In genomic region chr1:84077476-84078107, GRCh38 we compare ENCODE assay signal across 8 cellular contexts.
DNase-seq lines count a peak whose midpoint lies in the region; ATAC-seq and TF ChIP-seq lines count a peak whose summit lies in the region.

No MANE protein-coding gene starts in this region.

- H4K5ac ChIP-seq in H9 (ENCODE audit: insufficient read length, low read depth, low read length), result no peak overlapping the region

- H3K9ac ChIP-seq in H9 (ENCODE audit: extremely low read depth, insufficient read length, low read length) (peak overlapping the region; percentile 71), trophoblast cell (ENCODE audit: low read length) (peak overlapping the region; percentile 90)

- no peak for TF ChIP-seq CTCF in H9 (conservative IDR thresholded peaks at IDR 0.05)
- TF ChIP-seq CTCF in transverse colon (IDR thresholded peaks at IDR 0.05), result no peak

- no peak overlapping the region for H2BK15ac ChIP-seq in H9 (ENCODE audit: low read depth, low read length)

- H3K27ac ChIP-seq in H9 (ENCODE audit: insufficient read length, low read depth, low read length) (no peak overlapping the region), trophoblast cell (ENCODE audit: low read depth, low read length) (peak overlapping the region; percentile 70), transverse colon (peak overlapping the region; percentile 81 to 91 (median 88))

- peak; percentile 99 for ATAC-seq in Right ventricle myocardium superior (ENCODE audit: poor library complexity)

- no peak for TF ChIP-seq POLR2A in transverse colon (IDR thresholded peaks at IDR 0.05)

- H3K23ac ChIP-seq in H9 (ENCODE audit: insufficient read length, low read depth, low read length) (no peak overlapping the region), trophoblast cell (ENCODE audit: low read length) (no peak overlapping the region)

- H2BK5ac ChIP-seq in H9 (ENCODE audit: insufficient read length, low read length) (no peak overlapping the region), trophoblast cell (ENCODE audit: low read depth, low read length, poor library complexity) (peak overlapping the region; percentile 83)

- no peaks in the 10 kb centered on the region for H3K9me3 ChIP-seq in H9 (ENCODE audit: control insufficient read depth, low read depth, low read length)
- no peaks in the 10 kb centered on the region for H3K9me3 ChIP-seq in MG63
- no peaks in the 10 kb centered on the region for H3K9me3 ChIP-seq in trophoblast cell (ENCODE audit: insufficient read depth, low read depth, low read length)
- H3K9me3 ChIP-seq in transverse colon, result no peaks in the 10 kb centered on the region

- no peaks in the 10 kb centered on the region for H3K27me3 ChIP-seq in H9 (ENCODE audit: insufficient read depth, low read length)
- H3K27me3 ChIP-seq in MG63, result no peaks in the 10 kb centered on the region
- no peaks in the 10 kb centered on the region for H3K27me3 ChIP-seq in trophoblast cell (ENCODE audit: insufficient read depth, low read length)
- peaks cover 16% of the 10 kb centered on the region for H3K27me3 ChIP-seq in transverse colon

- H3T11ph ChIP-seq in H9 (ENCODE audit: low read length), result no peak overlapping the region

- H2BK20ac ChIP-seq in H9 (ENCODE audit: low read depth, low read length, poor library complexity, severe bottlenecking), result no peak overlapping the region

- DNase-seq in GM04503 (ENCODE audit: low read depth) (peak; percentile 27), H9 (peak; percentile 81), MG63 (peak; percentile 82), SKM-1 (lab: John Stamatoyannopoulos, UW; ENCODE audit: unreplicated experiment) (peak; percentile 30), Right ventricle myocardium superior (peak; percentile 87), trophoblast cell (peak; percentile 34 to 62), transverse colon (peak; percentile 64)
- DNase-seq in activated naive CD8-positive, alpha-beta T cell treated with anti-CD3 and anti-CD28 coated beads for 36 hours, result peak; percentile 89

- H3K79me2 ChIP-seq in H9 (ENCODE audit: insufficient read depth, low read length) (peaks cover 2% of the 10 kb centered on the region; the same call in 1 of the 2 replicates), trophoblast cell (ENCODE audit: control insufficient read depth, insufficient read depth, low read length, poor library complexity) (peaks cover 8% of the 10 kb centered on the region)

- peak overlapping the region; percentile 93 for H4K12ac ChIP-seq in trophoblast cell (ENCODE audit: low read depth, low read length)

- intact Hi-C loops in Right ventricle myocardium superior (cut with DNase I) (no loop called here), transverse colon (cut with DNase I; ENCODE audit: low total_unique reads) (no loop called here)

- no peak overlapping the region for H2AFZ ChIP-seq in H9 (ENCODE audit: low read length)
- peak overlapping the region; percentile 98 for H2AFZ ChIP-seq in trophoblast cell (ENCODE audit: insufficient read depth, low read length, poor library complexity)

- H3K36me3 ChIP-seq in MG63 (no peaks in the 10 kb centered on the region), trophoblast cell (ENCODE audit: control insufficient read depth in 1 of 2, insufficient read depth in 2 of 2, low read length in 2 of 2) (no peaks in the 10 kb centered on the region), transverse colon (no peaks in the 10 kb centered on the region)

- H2BK120ac ChIP-seq in H9 (ENCODE audit: low read depth, low read length, poor library complexity, severe bottlenecking) (no peak overlapping the region), trophoblast cell (ENCODE audit: insufficient read depth, low read length, poor library complexity) (peak overlapping the region; percentile 89)

- peak overlapping the region; percentile 46 to 95 (median 78); a peak in 4 of 7 replicates for H3K27ac Mint-ChIP-seq in H9
- peak overlapping the region; percentile 89 for H3K27ac Mint-ChIP-seq in activated naive CD8-positive, alpha-beta T cell treated with anti-CD3 and anti-CD28 coated beads for 36 hours

- WGBS in H9 (ENCODE audit: extremely low coverage, insufficient read length, low lambda C conversion rate), result no CpG with 5 or more reads among the region's 71 CpGs
- WGBS in trophoblast cell (ENCODE audit: extremely low coverage, insufficient coverage, insufficient read length), result no CpG with 5 or more reads among the region's 71 CpGs
- WGBS in transverse colon (ENCODE audit: low coverage in 1 of 2), 2 donors, result 1% methylated on average over 29 of the region's 71 CpGs; no CpG with 5 or more reads in 1 of the 2 donors

- H3K4ac ChIP-seq in H9 (ENCODE audit: low read depth, low read length) (no peak overlapping the region), trophoblast cell (ENCODE audit: low read depth, low read length) (peak overlapping the region; percentile 29)

- H3K4me1 ChIP-seq in H9 (ENCODE audit: insufficient read depth, low read length) (no peaks in the 10 kb centered on the region; the same call in 1 of the 2 replicates), trophoblast cell (ENCODE audit: control insufficient read depth in 1 of 2, insufficient read depth in 2 of 2, low read length in 2 of 2) (no peaks in the 10 kb centered on the region), transverse colon (peaks cover 0 to 13% (median 6%) of the 10 kb centered on the region in 4 donors)

- no peak overlapping the region for H3K56ac ChIP-seq in H9 (ENCODE audit: insufficient read length, low read depth, low read length)

- H3K36me3 Mint-ChIP-seq in H9 (ENCODE audit: insufficient read depth in 1 of 3, low read depth in 3 of 3), result no peaks in the 10 kb centered on the region; a peak in 2 of 7 replicates
- peaks cover 3% of the 10 kb centered on the region for H3K36me3 Mint-ChIP-seq in activated naive CD8-positive, alpha-beta T cell treated with anti-CD3 and anti-CD28 coated beads for 36 hours

- H3K23me2 ChIP-seq in H9 (ENCODE audit: insufficient read length, low read depth, low read length, poor library complexity, severe bottlenecking), result peaks cover 6% of the 10 kb centered on the region

- peaks cover 13% of the 10 kb centered on the region in 2 experiments for H3K4me1 Mint-ChIP-seq in H9
- H3K4me1 Mint-ChIP-seq in activated naive CD8-positive, alpha-beta T cell treated with anti-CD3 and anti-CD28 coated beads for 36 hours, result peaks cover 20% of the 10 kb centered on the region

- no peak for TF ChIP-seq EP300 in transverse colon (IDR thresholded peaks at IDR 0.05; ENCODE audit: low read depth)

- H3K14ac ChIP-seq in H9 (ENCODE audit: insufficient read depth, low read length) (peak overlapping the region; percentile 58), trophoblast cell (ENCODE audit: low read length) (peak overlapping the region; percentile 90)

- H4K91ac ChIP-seq in H9 (ENCODE audit: insufficient read length, low read depth, low read length) (no peak overlapping the region), trophoblast cell (ENCODE audit: low read depth, low read length) (peak overlapping the region; percentile 89)

- H4K8ac ChIP-seq in H9 (replicated peaks; ENCODE audit: insufficient read length, low read depth, low read length) (no peak overlapping the region), trophoblast cell (ENCODE audit: low read depth, low read length) (peak overlapping the region; percentile 99)

- H3K4me3 ChIP-seq in MG63, result peak overlapping the region; percentile 72
- peak overlapping the region; percentile 94 for H3K4me3 ChIP-seq in trophoblast cell (ENCODE audit: low read depth, low read length)
- peak overlapping the region; percentile 83 to 86 (median 84) for H3K4me3 ChIP-seq in transverse colon

- H3K18ac ChIP-seq in H9 (ENCODE audit: insufficient read length, low read depth, low read length) (peak overlapping the region; percentile 92), trophoblast cell (ENCODE audit: low read length) (peak overlapping the region; percentile 97)

- peak overlapping the region; percentile 89 to 93 for H3K4me3 Mint-ChIP-seq in H9
- peak overlapping the region; percentile 91 for H3K4me3 Mint-ChIP-seq in activated naive CD8-positive, alpha-beta T cell treated with anti-CD3 and anti-CD28 coated beads for 36 hours

- in situ Hi-C loops in transverse colon (cut with MboI; ENCODE audit: low pct_ligation_motif_present in 1 of 4, low pct_unique_long_range_greater_than_20kb in 1 of 4, low sequenced_read_pairs in 3 of 4), result no loop called here

- H3K79me1 ChIP-seq in H9 (ENCODE audit: insufficient read depth, low read depth, low read length, poor library complexity, severe bottlenecking) (no peaks in the 10 kb centered on the region), trophoblast cell (ENCODE audit: low read length) (peaks cover 10% of the 10 kb centered on the region)

- H2BK12ac ChIP-seq in H9 (ENCODE audit: insufficient read length, low read depth, low read length) (no peak overlapping the region), trophoblast cell (ENCODE audit: low read length) (no peak overlapping the region)

- H2AK5ac ChIP-seq in H9 (ENCODE audit: insufficient read length, low read length), result no peak overlapping the region
- peak overlapping the region; percentile 53 for H2AK5ac ChIP-seq in trophoblast cell (ENCODE audit: low read length)

- no peaks in the 10 kb centered on the region for H3K27me3 Mint-ChIP-seq in H9 (ENCODE audit: low read depth)
- H3K27me3 Mint-ChIP-seq in activated naive CD8-positive, alpha-beta T cell treated with anti-CD3 and anti-CD28 coated beads for 36 hours, result no peaks in the 10 kb centered on the region

- H3K9me3 Mint-ChIP-seq in H9, result no peaks in the 10 kb centered on the region; a peak in 1 of 5 replicates
- no peaks in the 10 kb centered on the region for H3K9me3 Mint-ChIP-seq in activated naive CD8-positive, alpha-beta T cell treated with anti-CD3 and anti-CD28 coated beads for 36 hours

- H3K4me2 ChIP-seq in H9 (ENCODE audit: insufficient read depth, insufficient read length, low read length) (peak overlapping the region; percentile 47), trophoblast cell (ENCODE audit: low read length) (peak overlapping the region; percentile 65)

- H4K20me1 ChIP-seq in H9 (ENCODE audit: control insufficient read depth, insufficient read depth, insufficient read length), result no peaks in the 10 kb centered on the region

Comparison
In these comparisons a context has a peak if more than half of its experiments do, and no peak if none do; other contexts are left out.
1. DNase-seq: peak in every context shown above with its lines; median percentile 89 in activated naive CD8-positive, alpha-beta T cell treated with anti-CD3 and anti-CD28 coated beads for 36 hours; 87 in Right ventricle myocardium superior; 82 in MG63; 81 in H9; 64 in transverse colon; 48 in trophoblast cell; 30 in SKM-1; 27 in GM04503.